ENCODE assay signal across 25 cellular contexts in genomic region chr2:86097114-86097896, GRCh38.
"Had no signal": no experiment of that assay in that cellular context is flagged by ENCODE, and none has a peak within 500 bp of the region (broad histone marks: within the 10 kb centered on the region; RNA-seq: fewer than 3 reads in every experiment).

No MANE protein-coding gene starts in this region.

- H3K4me2 ChIP-seq: KMS-11 had no signal

- H3K27ac ChIP-seq: adrenal gland, KMS-11, SJSA1 had no signal

- H3K4me1 ChIP-seq: adrenal gland, SJSA1 had no signal

- H3K9me3 Mint-ChIP-seq: activated T-cell treated with anti-CD3 and anti-CD28 coated beads, Interleukin-2, amount 50 U/mL, for 24 hours had no signal

- DNase-seq: activated CD4-positive, alpha-beta memory T cell treated with anti-CD3 and anti-CD28 coated beads, Interleukin-2, amount 10 ng/mL, durations not matched to agents 7 days and 5 days; activated CD4-positive, alpha-beta T cell treated with anti-CD3 and anti-CD28 coated beads for 36 hours; activated CD4-positive, alpha-beta T cell treated with anti-CD3 and anti-CD28 coated beads, Interleukin-2, amount 50 U/mL, for 1 hour; activated CD8-positive, alpha-beta memory T cell treated with anti-CD3 and anti-CD28 coated beads, Interleukin-2, amount 50 U/mL, for 48 hours; activated effector memory CD4-positive, alpha-beta T cell treated with anti-CD3 and anti-CD28 coated beads, Interleukin-2, amount 50 U/mL, for 16 hours; activated naive CD4-positive, alpha-beta T cell treated with Interleukin-2 at 50 U/mL for 16 hours; activated T-cell treated with anti-CD3 and anti-CD28 coated beads, Interleukin-2, amount 50 U/mL, for 24 hours; adrenal gland; anterior cingulate cortex; MG63; MV-4-11; NCI-H1092 treated with DMSO at 0.1 percent for 48 hours; NCI-H1417 treated with DMSO at 0.1 percent for 48 hours; NCI-H1694; NCI-H2029; NCI-H345; NCI-H510A treated with DMSO at 0.1 percent for 48 hours; PC-3; SHP77; SW 1271; T-helper 9 cell had no signal

- H3K4me3 Mint-ChIP-seq: activated CD4-positive, alpha-beta memory T cell treated with anti-CD3 and anti-CD28 coated beads, Interleukin-2, amount 10 ng/mL, durations not matched to agents 7 days and 5 days; activated CD4-positive, alpha-beta T cell treated with anti-CD3 and anti-CD28 coated beads for 36 hours; activated naive CD8-positive, alpha-beta T cell; activated T-cell treated with anti-CD3 and anti-CD28 coated beads, Interleukin-2, amount 50 U/mL, for 24 hours had no signal

- H3K4me3 ChIP-seq: adrenal gland, MG63, SJSA1 had no signal

- H3K27me3 ChIP-seq: adrenal gland, MG63, SJSA1 had no signal

- H3K9ac ChIP-seq: KMS-11 had no signal

- H3K9me3 ChIP-seq: adrenal gland, MG63, SJSA1 had no signal

- ATAC-seq: activated CD4-positive, alpha-beta T cell treated with anti-CD3 and anti-CD28 coated beads for 36 hours; PC-3; SK-N-SH treated with all-trans-retinoic acid at 6 μM for 48 hours had no signal

- H3K27ac Mint-ChIP-seq: activated CD4-positive, alpha-beta memory T cell treated with anti-CD3 and anti-CD28 coated beads, Interleukin-2, amount 10 ng/mL, durations not matched to agents 7 days and 5 days; activated T-cell treated with anti-CD3 and anti-CD28 coated beads, Interleukin-2, amount 50 U/mL, for 24 hours had no signal

- H3K27me3 Mint-ChIP-seq: activated CD4-positive, alpha-beta memory T cell treated with anti-CD3 and anti-CD28 coated beads, Interleukin-2, amount 10 ng/mL, durations not matched to agents 7 days and 5 days; activated CD4-positive, alpha-beta T cell treated with anti-CD3 and anti-CD28 coated beads for 36 hours; activated naive CD8-positive, alpha-beta T cell; activated T-cell treated with anti-CD3 and anti-CD28 coated beads, Interleukin-2, amount 50 U/mL, for 24 hours had no signal
